In the genomic region with DNA sequence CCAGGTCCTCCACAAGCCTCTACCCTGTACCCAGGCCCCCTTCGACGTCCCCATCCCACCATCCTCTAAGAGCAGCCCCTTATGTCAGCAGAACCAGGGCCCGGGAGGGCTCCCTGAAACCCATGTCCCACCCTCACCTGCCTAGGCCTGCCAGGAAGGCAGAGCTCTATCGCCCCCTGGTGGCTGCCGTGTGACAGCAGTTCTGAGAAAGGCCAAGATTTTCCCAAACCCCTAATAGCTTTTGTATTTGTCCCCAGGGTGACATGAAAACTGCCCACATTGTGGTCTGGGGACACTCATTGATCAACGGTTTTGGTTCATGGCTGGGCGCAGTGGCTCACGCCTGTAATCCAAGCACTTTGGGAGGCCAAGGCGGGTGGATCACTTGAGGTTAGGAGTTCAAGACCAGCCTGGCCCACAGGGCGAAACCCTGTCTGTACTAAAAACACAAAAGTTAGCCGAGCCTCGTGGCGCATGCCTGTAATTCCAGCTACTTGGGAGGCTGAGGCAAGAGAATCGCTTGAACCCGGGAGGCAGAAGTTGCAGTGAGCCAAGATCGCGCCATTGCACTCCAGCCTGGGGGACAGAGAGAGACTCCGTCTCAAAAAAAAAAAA, we compare ENCODE assay signal across 9 cellular contexts. TPM values are rescaled to one million over a fixed set of nuclear protein-coding genes. Genes with fewer than 3 reads are reported as not detected.
A peak's percentile ranks its signal among the peaks of the same experiment; 100 is the strongest.
DNase-seq lines count a peak whose midpoint lies in the region; TF ChIP-seq lines count a peak whose summit lies in the region.
"Not testable (repeated sequence)": the region's sequence is repeated elsewhere in the genome, so short reads cannot be mapped to it uniquely, and the experiment has no call there.
"Had no signal": no experiment of that assay in that cellular context is flagged by ENCODE, and none has a peak within 500 bp of the region (broad histone marks: within the 10 kb centered on the region; RNA-seq: fewer than 3 reads in every experiment).

No MANE protein-coding gene starts in this region.

- not testable (repeated sequence) for H3K4me3 Mint-ChIP-seq in activated naive CD4-positive, alpha-beta T cell treated with anti-CD3 and anti-CD28 coated beads for 36 hours

- H3F3A ChIP-seq in GM23248 (ENCODE audit: insufficient read depth) = not testable (repeated sequence)

- not testable (repeated sequence) for H3K4me1 ChIP-seq in GM23248 (ENCODE audit: insufficient read depth)

- H3K9me3 Mint-ChIP-seq in activated naive CD4-positive, alpha-beta T cell treated with anti-CD3 and anti-CD28 coated beads for 36 hours = not testable (repeated sequence)

- not testable (repeated sequence) for H3K27ac Mint-ChIP-seq in activated naive CD4-positive, alpha-beta T cell treated with anti-CD3 and anti-CD28 coated beads for 36 hours

- H3K36me3 ChIP-seq in GM23248 (ENCODE audit: low read depth) = not testable (repeated sequence)

- H3K9me3 ChIP-seq in GM23248 (ENCODE audit: low read depth) = not testable (repeated sequence)

- CTCF ChIA-PET in activated naive CD4-positive, alpha-beta T cell treated with anti-CD3 and anti-CD28 coated beads for 36 hours (lab: Charles Lee) = interaction anchor here (0.7 to 1.3 kb wide), 6 partner anchors 8 to 75 kb away, joined by 3 to 7 read pairs (median 3); a partner anchor contains a TSS

- TF ChIP-seq CTCF in fibroblast of mammary gland (conservative IDR thresholded peaks at IDR 0.05; ENCODE audit: control insufficient read depth, insufficient read depth, low read depth, low read length) = peak; percentile 94

- in situ Hi-C loops in GM23248 (cut with MboI) = not testable (repeated sequence)

- WGBS in GM23248 (ENCODE audit: low coverage in 1 of 2, low lambda C conversion rate in 2 of 2, missing lambda C conversion rate in 2 of 2), 2 experiments = 25 to 28% methylated on average over 18 of the region's 18 CpGs

- intact Hi-C loops in activated naive CD4-positive, alpha-beta T cell treated with anti-CD3 and anti-CD28 coated beads for 36 hours (cut with micrococcal nuclease) = loop anchor here (1.0 to 2.0 kb wide), 4 partner anchors 106 to 272 kb away; no protein-coding TSS in a partner anchor

- not testable (repeated sequence) for H3K9ac ChIP-seq in GM23248

- not testable (repeated sequence) for H3K27ac ChIP-seq in GM23248

- H3K4me2 ChIP-seq in GM23248 (ENCODE audit: unreplicated experiment) = not testable (repeated sequence)

- not testable (repeated sequence) for H3K27me3 ChIP-seq in GM23248 (replicated peaks; ENCODE audit: insufficient read depth)

- H2AFZ ChIP-seq in GM23248 = not testable (repeated sequence)

- not testable (repeated sequence) for H3K27me3 Mint-ChIP-seq in activated naive CD4-positive, alpha-beta T cell treated with anti-CD3 and anti-CD28 coated beads for 36 hours (ENCODE audit: low read depth)

- H3K4me3 ChIP-seq in GM23248; fibroblast of mammary gland (ENCODE audit: control insufficient read depth, low read depth, low read length): not testable (repeated sequence)

- H3K4me1 Mint-ChIP-seq in activated naive CD4-positive, alpha-beta T cell treated with anti-CD3 and anti-CD28 coated beads for 36 hours (ENCODE audit: low read depth) = not testable (repeated sequence)

- DNase-seq in Ammon's horn (ENCODE audit: low spot score) (peak; percentile 84), GM23248 (peak; percentile 73), NCI-H2196 (lab: John Stamatoyannopoulos, UW; ENCODE audit: unreplicated experiment) (peak; percentile 85), T1000 (lab: John Stamatoyannopoulos, UW) (peak; percentile 50), fibroblast of mammary gland (ENCODE audit: low read depth) (peak; percentile 57), middle frontal gyrus (ENCODE audit: extremely low spot score, low spot score) (peak; percentile 20)
- DNase-seq in activated naive CD4-positive, alpha-beta T cell treated with anti-CD3 and anti-CD28 coated beads for 36 hours = peak; percentile 82
- DNase-seq in stimulated activated CD4-positive, alpha-beta T cell treated with anti-CD3 and anti-CD28 coated beads, TNF-alpha, amount 100 ng/mL, for 48 hours (ENCODE audit: low read depth in 3 of 3) = peak; percentile 41 to 77 (median 62)

- not testable (repeated sequence) for H4K20me1 ChIP-seq in GM23248 (ENCODE audit: insufficient read depth)

- not testable (repeated sequence) for H3K79me2 ChIP-seq in GM23248 (ENCODE audit: insufficient read depth)

- not testable (repeated sequence) for H3K36me3 Mint-ChIP-seq in activated naive CD4-positive, alpha-beta T cell treated with anti-CD3 and anti-CD28 coated beads for 36 hours (ENCODE audit: low read depth)

- H3K9me2 ChIP-seq in GM23248 (ENCODE audit: insufficient read depth) = not testable (repeated sequence)

RNA-seq across cellular contexts. Expression of a gene that starts 27.7 kb away (rescaled TPM):
- total RNA-seq in GM23248 (2014; rRNA removed; shearing (Covaris generic)) = not detected in 2 replicates
- not detected in 2 replicates for polyA plus RNA-seq in GM23248 (2016; fragmentation: Nextera tagmentation; extraction: Ambion mirVana)
- not detected for total RNA-seq in activated naive CD4-positive, alpha-beta T cell treated with anti-CD3 and anti-CD28 coated beads for 36 hours
- total RNA-seq: temporal lobe had no signal

RNA-seq across cellular contexts. Expression of a gene that starts 48.0 kb away (rescaled TPM):
- total RNA-seq in GM23248 (2014; rRNA removed; shearing (Covaris generic)) = not detected in 2 replicates
- not detected in 2 replicates for polyA plus RNA-seq in GM23248 (2016; fragmentation: Nextera tagmentation; extraction: Ambion mirVana)
- total RNA-seq in activated naive CD4-positive, alpha-beta T cell treated with anti-CD3 and anti-CD28 coated beads for 36 hours = 1 to 10 TPM in 1 of 2 experiments, under 1 TPM in 1; 0.83 to 2.0 TPM
- total RNA-seq: temporal lobe had no signal

Comparison
In these comparisons a context has a peak if more than half of its experiments do, and no peak if none do; other contexts are left out.
1. DNase-seq: peak in every context shown above with its lines; median percentile 85 in NCI-H2196; 84 in Ammon's horn; 82 in activated naive CD4-positive, alpha-beta T cell treated with anti-CD3 and anti-CD28 coated beads for 36 hours; 73 in GM23248; 62 in stimulated activated CD4-positive, alpha-beta T cell treated with anti-CD3 and anti-CD28 coated beads, TNF-alpha, amount 100 ng/mL, for 48 hours; 57 in fibroblast of mammary gland; 50 in T1000; 20 in middle frontal gyrus.